Comparison of ENCODE assay signal across 8 cellular contexts in genomic region chr11:119373917-119374631, GRCh38. TPM values are rescaled to one million over a fixed set of nuclear protein-coding genes. Genes with fewer than 3 reads are reported as not detected.
A peak's percentile ranks its signal among the peaks of the same experiment; 100 is the strongest.
DNase-seq lines count a peak whose midpoint lies in the region; ATAC-seq and TF ChIP-seq lines count a peak whose summit lies in the region.

No MANE protein-coding gene starts in this region.

- DNase-seq in BE2C (peak; percentile 90), H4 (ENCODE audit: low spot score) (peak; percentile 57), NCI-H510A (lab: John Stamatoyannopoulos, UW) (peak; percentile 47), erythroblast (lab: John Stamatoyannopoulos, UW) (peak; percentile 33 to 63), myocyte (ENCODE audit: low read depth) (peak; percentile 85), ureter (ENCODE audit: low spot score) (peak; percentile 78)
- peak; percentile 66 to 70 for DNase-seq in activated CD4-positive, alpha-beta T cell treated with anti-CD3 and anti-CD28 coated beads, Interleukin-2, amount 50 U/mL, for 48 hours

- TF ChIP-seq CTCF in BE2C (IDR thresholded peaks at IDR 0.05; ENCODE audit: low read depth, low read length): peak; percentile 98

- H3K9me3 ChIP-seq in BE2C: no peaks in the 10 kb centered on the region

- peaks cover 66% of the 10 kb centered on the region for H3K4me1 ChIP-seq in BE2C

- H3K27me3 ChIP-seq in BE2C: no peaks in the 10 kb centered on the region

- H3K4me3 ChIP-seq in BE2C (ENCODE audit: low read depth, low read length): peak overlapping the region; percentile 10; the same call in 1 of the 2 replicates

- no peak for TF ChIP-seq POLR2A in erythroblast (IDR thresholded peaks at IDR 0.05; ENCODE audit: low read length)

- ATAC-seq in HG03354 (IDR thresholded peaks at IDR 0.05; ENCODE audit: poor library complexity, severe bottlenecking, unreplicated experiment): no peak

- H3K36me3 ChIP-seq in BE2C: no peaks in the 10 kb centered on the region

RNA-seq across cellular contexts. Expression of gene USP2, which starts 7.4 kb away (rescaled TPM):
- 4.6 TPM for polyA plus RNA-seq in BE2C (2012; ENCODE audit: insufficient read depth, insufficient read length, low read depth)
- 0.21 and 0.29 TPM in 2 replicates for total RNA-seq in H4 (2014; rRNA removed; shearing (Covaris generic))
- total RNA-seq in myocyte: 10.0 and 18.4 TPM in 2 replicates
- polyA plus RNA-seq in myocyte (2012): 19.2 TPM
- total RNA-seq in ureter: 4.8 TPM

RNA-seq across cellular contexts. Expression of gene MFRP, which starts 27.6 kb away (rescaled TPM):
- polyA plus RNA-seq in BE2C (2012; ENCODE audit: insufficient read depth, insufficient read length, low read depth): not detected
- total RNA-seq in H4 (2014; rRNA removed; shearing (Covaris generic)): not detected in 2 replicates
- total RNA-seq in myocyte (0.05 and 0.31 TPM in 2 replicates), ureter (not detected)
- not detected for polyA plus RNA-seq in myocyte (2012)

RNA-seq across cellular contexts. Expression of gene C1QTNF5, which starts 33.4 kb away (rescaled TPM):
- polyA plus RNA-seq in BE2C (2012; ENCODE audit: insufficient read depth, insufficient read length, low read depth): 1.1 TPM
- not detected in 2 replicates for total RNA-seq in H4 (2014; rRNA removed; shearing (Covaris generic))
- total RNA-seq in myocyte (71.5 and 72.1 TPM in 2 replicates), ureter (14.6 TPM)
- polyA plus RNA-seq in myocyte (2012): 58.2 TPM

RNA-seq across cellular contexts. Expression of gene RNF26, which starts 39.7 kb away (rescaled TPM):
- 48.0 TPM for polyA plus RNA-seq in BE2C (2012; ENCODE audit: insufficient read depth, insufficient read length, low read depth)
- 4.1 and 6.8 TPM in 2 replicates for total RNA-seq in H4 (2014; rRNA removed; shearing (Covaris generic))
- 2.6 and 3.8 TPM in 2 replicates for total RNA-seq in myocyte
- 27.3 TPM for polyA plus RNA-seq in myocyte (2012)
- total RNA-seq in ureter: 23.1 TPM

RNA-seq across cellular contexts. Expression of gene THY1, which starts 48.9 kb away (rescaled TPM):
- polyA plus RNA-seq in BE2C (2012; ENCODE audit: insufficient read depth, insufficient read length, low read depth): 1,337 TPM
- total RNA-seq in H4 (2014; rRNA removed; shearing (Covaris generic)): 191 and 193 TPM in 2 replicates
- 107 and 112 TPM in 2 replicates for total RNA-seq in myocyte
- polyA plus RNA-seq in myocyte (2012): 282 TPM
- 4.5 TPM for total RNA-seq in ureter

Comparison
In these comparisons a context has a peak if more than half of its experiments do, and no peak if none do; other contexts are left out.
1. RNA of gene C1QTNF5, which starts 33.4 kb away (total RNA-seq): 71.5 to 72.1 TPM in myocyte and 14.6 TPM in ureter (single experiment); not detected in H4; every median in the first group is over 10 times any median in the second.
2. Peak in every context shown above with its lines, with median percentiles within 50 percentile points of each other: DNase-seq.